ENCODE assay signal across 28 cellular contexts in genomic region chr14:97513891-97514290, GRCh38.
"Had no signal": no experiment of that assay in that cellular context is flagged by ENCODE, and none has a peak within 500 bp of the region (broad histone marks: within the 10 kb centered on the region; RNA-seq: fewer than 3 reads in every experiment).

No MANE protein-coding gene starts in this region.

- H3K27me3 ChIP-seq: stomach, suprapubic skin, testis, thyroid gland, tibial artery, tibial nerve, transverse colon, upper lobe of left lung, upper lobe of right lung, uterus, vagina had no signal

- H3K9me3 ChIP-seq: stomach, suprapubic skin, testis, thoracic aorta, thyroid gland, tibial artery, transverse colon, upper lobe of left lung, upper lobe of right lung, uterus, vagina had no signal

- H3K27ac Mint-ChIP-seq: stimulated activated effector memory CD8-positive, alpha-beta T cell treated with anti-CD3 and anti-CD28 coated beads, Interleukin-12 subunit alpha, Interleukin-12 subunit beta, amount 100 ng/mL, for 72 hours; stimulated activated memory B cell treated with anti-CD40 and anti-IgM and Interleukin-4, amounts not matched to agents 10 μg/mL and 1 μg/mL and 100 μg/mL, for 72 hours; stimulated activated naive B cell treated with anti-CD40 and anti-IgM and Interleukin-4, amounts not matched to agents 10 μg/mL and 1 μg/mL and 100 μg/mL, for 72 hours; stimulated activated naive CD8-positive, alpha-beta T cell treated with anti-CD3 and anti-CD28 coated beads, Interleukin-15, amount 100 ng/mL, for 72 hours; stimulated activated naive CD8-positive, alpha-beta T cell treated with anti-CD3 and anti-CD28 coated beads, Interleukin-15, Interleukin-2, amounts not matched to agents 100 ng/mL and 50 ng/mL, for 24 hours; type B pancreatic cell had no signal

- H3K27me3 Mint-ChIP-seq: stimulated activated memory B cell treated with anti-CD40 and anti-IgM and Interleukin-4, amounts not matched to agents 10 μg/mL and 1 μg/mL and 100 μg/mL, for 72 hours; stimulated activated naive B cell treated with anti-CD40 and anti-IgM and Interleukin-4, amounts not matched to agents 10 μg/mL and 1 μg/mL and 100 μg/mL, for 72 hours; stimulated activated naive CD8-positive, alpha-beta T cell treated with anti-CD3 and anti-CD28 coated beads, Interleukin-15, amount 100 ng/mL, for 72 hours; stimulated activated naive CD8-positive, alpha-beta T cell treated with anti-CD3 and anti-CD28 coated beads, Interleukin-15, Interleukin-2, amounts not matched to agents 100 ng/mL and 50 ng/mL, for 24 hours had no signal

- H3K4me3 ChIP-seq: stomach, suprapubic skin, testis, thoracic aorta, thyroid gland, tibial artery, tibial nerve, transverse colon, upper lobe of left lung, upper lobe of right lung, uterus, vagina had no signal

- H3K4me1 Mint-ChIP-seq: stimulated activated effector memory CD8-positive, alpha-beta T cell treated with anti-CD3 and anti-CD28 coated beads, Interleukin-12 subunit alpha, Interleukin-12 subunit beta, amount 100 ng/mL, for 72 hours; stimulated activated memory B cell treated with anti-CD40 and anti-IgM and Interleukin-4, amounts not matched to agents 10 μg/mL and 1 μg/mL and 100 μg/mL, for 72 hours; stimulated activated naive B cell treated with anti-CD40 and anti-IgM and Interleukin-4, amounts not matched to agents 10 μg/mL and 1 μg/mL and 100 μg/mL, for 72 hours had no signal

- H3K27ac ChIP-seq: stomach, suprapubic skin, testis, thoracic aorta, thyroid gland, tibial artery, tibial nerve, transverse colon, upper lobe of left lung, upper lobe of right lung, uterus, vagina had no signal

- DNase-seq: stimulated activated CD4-positive, alpha-beta T cell treated with anti-CD3 and anti-CD28 coated beads, Interleukin-2, amount 100 ng/mL, for 48 hours; stimulated activated CD4-positive, alpha-beta T cell treated with anti-CD3 and anti-CD28 coated beads, Interleukin-4, amount 100 ng/mL, for 1 hour; stimulated activated CD4-positive, alpha-beta T cell treated with anti-CD3 and anti-CD28 coated beads, Interleukin-4, amount 100 ng/mL, for 24 hours; stimulated activated CD4-positive, alpha-beta T cell treated with anti-CD3 and anti-CD28 coated beads, Interleukin-4, amount 100 ng/mL, for 4 hours; stimulated activated CD8-positive, alpha-beta memory T cell treated with anti-CD3 and anti-CD28 coated beads, Interleukin-4, amount 100 ng/mL, for 48 hours; stimulated activated naive B cell treated with anti-CD40 and anti-IgM and Interleukin-4, amounts not matched to agents 10 μg/mL and 1 μg/mL and 100 μg/mL, for 72 hours; stimulated activated naive CD4-positive, alpha-beta T cell; stimulated activated naive CD4-positive, alpha-beta T cell treated with Interleukin-2 at 50 U/mL for 16 hours; stimulated activated naive CD8-positive, alpha-beta T cell treated with anti-CD3 and anti-CD28 coated beads, Interleukin-15, amount 100 ng/mL, for 72 hours; stimulated activated naive CD8-positive, alpha-beta T cell treated with anti-CD3 and anti-CD28 coated beads, Interleukin-15, Interleukin-2, amounts not matched to agents 100 U/mL and 50 U/mL, for 24 hours; stomach; substantia nigra; testis; thyroid gland; tibial artery; transverse colon; trophoblast cell; upper lobe of left lung; upper lobe of right lung; uterus had no signal

- H3K36me3 Mint-ChIP-seq: stimulated activated effector memory CD8-positive, alpha-beta T cell treated with anti-CD3 and anti-CD28 coated beads, Interleukin-12 subunit alpha, Interleukin-12 subunit beta, amount 100 ng/mL, for 72 hours; stimulated activated memory B cell treated with anti-CD40 and anti-IgM and Interleukin-4, amounts not matched to agents 10 μg/mL and 1 μg/mL and 100 μg/mL, for 72 hours; stimulated activated naive B cell treated with anti-CD40 and anti-IgM and Interleukin-4, amounts not matched to agents 10 μg/mL and 1 μg/mL and 100 μg/mL, for 72 hours; type B pancreatic cell had no signal

- H3K36me3 ChIP-seq: stomach, suprapubic skin, thoracic aorta, thyroid gland, tibial artery, tibial nerve, transverse colon, upper lobe of left lung, upper lobe of right lung, uterus, vagina had no signal

- ATAC-seq: stimulated activated effector memory CD8-positive, alpha-beta T cell treated with anti-CD3 and anti-CD28 coated beads, Interleukin-12 subunit alpha, Interleukin-12 subunit beta, amount 100 ng/mL, for 72 hours; stimulated activated memory B cell treated with anti-CD40 and anti-IgM and Interleukin-4, amounts not matched to agents 10 μg/mL and 1 μg/mL and 100 μg/mL, for 72 hours; stimulated activated naive B cell treated with anti-CD40 and anti-IgM and Interleukin-4, amounts not matched to agents 10 μg/mL and 1 μg/mL and 100 μg/mL, for 72 hours; stimulated activated naive CD8-positive, alpha-beta T cell treated with anti-CD3 and anti-CD28 coated beads, Interleukin-15, amount 100 ng/mL, for 72 hours; stimulated activated naive CD8-positive, alpha-beta T cell treated with anti-CD3 and anti-CD28 coated beads, Interleukin-15, Interleukin-2, amounts not matched to agents 100 U/mL and 50 U/mL, for 24 hours; upper lobe of right lung had no signal

- H3K4me3 Mint-ChIP-seq: stimulated activated effector memory CD8-positive, alpha-beta T cell treated with anti-CD3 and anti-CD28 coated beads, Interleukin-12 subunit alpha, Interleukin-12 subunit beta, amount 100 ng/mL, for 72 hours; stimulated activated memory B cell treated with anti-CD40 and anti-IgM and Interleukin-4, amounts not matched to agents 10 μg/mL and 1 μg/mL and 100 μg/mL, for 72 hours; stimulated activated naive B cell treated with anti-CD40 and anti-IgM and Interleukin-4, amounts not matched to agents 10 μg/mL and 1 μg/mL and 100 μg/mL, for 72 hours; stimulated activated naive CD8-positive, alpha-beta T cell treated with anti-CD3 and anti-CD28 coated beads, Interleukin-15, amount 100 ng/mL, for 72 hours; stimulated activated naive CD8-positive, alpha-beta T cell treated with anti-CD3 and anti-CD28 coated beads, Interleukin-15, Interleukin-2, amounts not matched to agents 100 ng/mL and 50 ng/mL, for 24 hours; type B pancreatic cell had no signal

- H3K4me1 ChIP-seq: stomach, suprapubic skin, testis, thyroid gland, tibial artery, tibial nerve, transverse colon, upper lobe of left lung, upper lobe of right lung, uterus, vagina had no signal
